Comparison of ENCODE assay signal across 9 cellular contexts in genomic region chr10:62769574-62770242, GRCh38. TPM values are rescaled to one million over a fixed set of nuclear protein-coding genes. Genes with fewer than 3 reads are reported as not detected.
A peak's percentile ranks its signal among the peaks of the same experiment; 100 is the strongest.
DNase-seq lines count a peak whose midpoint lies in the region; ATAC-seq, FAIRE-seq and TF ChIP-seq lines count a peak whose summit lies in the region.
"Had no signal": no experiment of that assay in that cellular context is flagged by ENCODE, and none has a peak within 500 bp of the region (broad histone marks: within the 10 kb centered on the region; RNA-seq: fewer than 3 reads in every experiment).

No MANE protein-coding gene starts in this region.

- no peak overlapping the region for H3K4me3 Mint-ChIP-seq in neural crest cell

- POLR2A ChIA-PET in PC-9 (lab: Charles Lee; ENCODE audit: unreplicated experiment): no interaction called here

- H3K9me3 ChIP-seq in PC-9 (ENCODE audit: insufficient read depth, low read depth): no peaks in the 10 kb centered on the region

- no peak overlapping the region for H3K4me3 ChIP-seq in PC-9
- H3K4me3 ChIP-seq: skin epidermis had no signal

- 0 out of 2 replicates have a peak overlapping the region, but pooled peaks have one; percentile 57 for H2AFZ ChIP-seq in PC-9

- BruUV-seq in PC-9 (replicated peaks; lab: Mats Ljungman, UMichigan): no TSS peak

- no peak overlapping the region for H3K27ac ChIP-seq in PC-9
- H3K27ac ChIP-seq: skin epidermis had no signal

- no peak overlapping the region for H3K4me2 ChIP-seq in PC-9

- no peak for FAIRE-seq in GM19239 (lab: Jason Lieb, UNC)

- peaks cover 4% of the 10 kb centered on the region for H3K36me3 Mint-ChIP-seq in neural crest cell (ENCODE audit: low read depth)

- no peak for TF ChIP-seq CTCF in PC-9 (conservative IDR thresholded peaks at IDR 0.05)
- no peak for TF ChIP-seq CTCF in neural crest cell (conservative IDR thresholded peaks at IDR 0.05)

- H3K27ac Mint-ChIP-seq in neural crest cell (ENCODE audit: unreplicated experiment): peak overlapping the region; percentile 88

- no peaks in the 10 kb centered on the region for H3K36me3 ChIP-seq in PC-9 (ENCODE audit: low read depth)

- no peaks in the 10 kb centered on the region for H3K79me2 ChIP-seq in PC-9 (ENCODE audit: low read depth)

- H3K27me3 Mint-ChIP-seq in neural crest cell (ENCODE audit: low read depth): no peaks in the 10 kb centered on the region

- no peaks in the 10 kb centered on the region for H4K20me1 ChIP-seq in PC-9 (ENCODE audit: insufficient read depth)

- ATAC-seq in GM18868 (IDR thresholded peaks at IDR 0.05; ENCODE audit: unreplicated experiment) (peak; percentile 63), HG02588 (IDR thresholded peaks at IDR 0.05; ENCODE audit: unreplicated experiment) (peak; percentile 78)

- H3K4me1 Mint-ChIP-seq in neural crest cell: peaks cover 62% of the 10 kb centered on the region

- intact Hi-C loops in PC-9 (cut with micrococcal nuclease; ENCODE audit: unreplicated experiment): no loop called here

- H3K27me3 ChIP-seq in PC-9 (ENCODE audit: insufficient read depth, low read depth): no peaks in the 10 kb centered on the region

- no peaks in the 10 kb centered on the region for H3F3A ChIP-seq in PC-9 (ENCODE audit: insufficient read depth, low read depth)

- CTCF ChIA-PET in PC-9 (lab: Charles Lee): no interaction called here

- H3K9me3 Mint-ChIP-seq in neural crest cell: peaks cover 4% of the 10 kb centered on the region

- no peaks in the 10 kb centered on the region for H3K9me2 ChIP-seq in PC-9 (ENCODE audit: insufficient read depth)

- DNase-seq in PC-9 (peak in 1 of 2 experiments; percentile 19), neural crest cell (ENCODE audit: low read depth, low spot score) (no peak), GM19239 (ENCODE audit: insufficient read length, low spot score) (no peak), NCI-H146 treated with DMSO at 0.1 percent for 48 hours (lab: John Stamatoyannopoulos, UW; ENCODE audit: unreplicated experiment) (no peak), NCI-H226 (no peak)
- DNase-seq: NCI-H2029 treated with DMSO at 0.1 percent for 48 hours had no signal

- H3K4me1 ChIP-seq in PC-9 (replicated peaks; ENCODE audit: insufficient read depth): peaks cover 9% of the 10 kb centered on the region

RNA-seq across cellular contexts. Expression of gene ADO, which starts 34.8 kb away (rescaled TPM):
- total RNA-seq in PC-9 (2021): 13.6 and 13.7 TPM in 2 replicates
- 41.0 TPM in 2 replicates for total RNA-seq in neural crest cell

RNA-seq across cellular contexts. Expression of gene EGR2, which starts 46.5 kb away (rescaled TPM):
- total RNA-seq in PC-9 (2021): 0.24 and 0.53 TPM in 2 replicates
- total RNA-seq in neural crest cell: 14.2 and 14.4 TPM in 2 replicates
